ENCODE assay signal across 1 cellular context in the genomic region with DNA sequence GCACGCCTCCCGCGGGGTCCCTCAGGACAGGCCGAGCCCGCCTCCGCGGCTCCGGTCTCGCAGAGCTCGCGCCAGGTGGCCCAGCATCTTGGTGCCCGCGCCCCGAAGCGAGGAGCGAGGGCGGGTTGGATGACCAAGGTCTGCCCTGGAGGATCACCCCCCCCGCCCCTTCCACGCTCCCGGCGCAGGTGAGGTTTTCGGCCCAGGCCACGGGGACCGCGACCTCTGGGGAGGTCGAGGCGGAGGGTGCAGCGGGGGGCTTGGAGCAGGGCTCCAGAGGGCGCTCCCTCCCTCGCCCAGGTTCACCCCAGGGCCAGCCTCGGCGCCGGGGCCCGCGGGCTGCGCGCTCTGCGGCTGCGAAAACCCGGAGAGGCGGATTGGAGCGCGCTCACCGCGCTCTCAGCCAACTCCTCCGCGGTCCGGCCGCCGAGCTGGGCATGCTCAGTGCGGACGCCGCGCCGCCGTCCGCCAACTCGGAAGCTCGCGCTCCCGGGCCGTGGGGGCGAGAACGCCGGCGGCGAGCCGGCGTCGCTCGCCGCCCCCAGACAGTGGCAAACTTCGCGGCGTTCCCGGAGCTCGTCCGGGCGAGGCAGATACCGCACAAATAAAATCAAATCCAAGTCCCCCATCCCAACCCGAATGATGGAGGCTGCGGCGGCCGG.
TF ChIP-seq lines count a peak whose summit lies in the region.

Gene MED12L (plus strand): TSS at position 438 of the 662 bp plus-strand sequence. CDS start 1,263 bp downstream, outside the sequence.

TF ChIP-seq in HepG2, 621 proteins besides CTCF, POLR2A, EP300 and RAD21 (continued from another document and continues in another):
- TF ChIP-seq, protein P1, sequence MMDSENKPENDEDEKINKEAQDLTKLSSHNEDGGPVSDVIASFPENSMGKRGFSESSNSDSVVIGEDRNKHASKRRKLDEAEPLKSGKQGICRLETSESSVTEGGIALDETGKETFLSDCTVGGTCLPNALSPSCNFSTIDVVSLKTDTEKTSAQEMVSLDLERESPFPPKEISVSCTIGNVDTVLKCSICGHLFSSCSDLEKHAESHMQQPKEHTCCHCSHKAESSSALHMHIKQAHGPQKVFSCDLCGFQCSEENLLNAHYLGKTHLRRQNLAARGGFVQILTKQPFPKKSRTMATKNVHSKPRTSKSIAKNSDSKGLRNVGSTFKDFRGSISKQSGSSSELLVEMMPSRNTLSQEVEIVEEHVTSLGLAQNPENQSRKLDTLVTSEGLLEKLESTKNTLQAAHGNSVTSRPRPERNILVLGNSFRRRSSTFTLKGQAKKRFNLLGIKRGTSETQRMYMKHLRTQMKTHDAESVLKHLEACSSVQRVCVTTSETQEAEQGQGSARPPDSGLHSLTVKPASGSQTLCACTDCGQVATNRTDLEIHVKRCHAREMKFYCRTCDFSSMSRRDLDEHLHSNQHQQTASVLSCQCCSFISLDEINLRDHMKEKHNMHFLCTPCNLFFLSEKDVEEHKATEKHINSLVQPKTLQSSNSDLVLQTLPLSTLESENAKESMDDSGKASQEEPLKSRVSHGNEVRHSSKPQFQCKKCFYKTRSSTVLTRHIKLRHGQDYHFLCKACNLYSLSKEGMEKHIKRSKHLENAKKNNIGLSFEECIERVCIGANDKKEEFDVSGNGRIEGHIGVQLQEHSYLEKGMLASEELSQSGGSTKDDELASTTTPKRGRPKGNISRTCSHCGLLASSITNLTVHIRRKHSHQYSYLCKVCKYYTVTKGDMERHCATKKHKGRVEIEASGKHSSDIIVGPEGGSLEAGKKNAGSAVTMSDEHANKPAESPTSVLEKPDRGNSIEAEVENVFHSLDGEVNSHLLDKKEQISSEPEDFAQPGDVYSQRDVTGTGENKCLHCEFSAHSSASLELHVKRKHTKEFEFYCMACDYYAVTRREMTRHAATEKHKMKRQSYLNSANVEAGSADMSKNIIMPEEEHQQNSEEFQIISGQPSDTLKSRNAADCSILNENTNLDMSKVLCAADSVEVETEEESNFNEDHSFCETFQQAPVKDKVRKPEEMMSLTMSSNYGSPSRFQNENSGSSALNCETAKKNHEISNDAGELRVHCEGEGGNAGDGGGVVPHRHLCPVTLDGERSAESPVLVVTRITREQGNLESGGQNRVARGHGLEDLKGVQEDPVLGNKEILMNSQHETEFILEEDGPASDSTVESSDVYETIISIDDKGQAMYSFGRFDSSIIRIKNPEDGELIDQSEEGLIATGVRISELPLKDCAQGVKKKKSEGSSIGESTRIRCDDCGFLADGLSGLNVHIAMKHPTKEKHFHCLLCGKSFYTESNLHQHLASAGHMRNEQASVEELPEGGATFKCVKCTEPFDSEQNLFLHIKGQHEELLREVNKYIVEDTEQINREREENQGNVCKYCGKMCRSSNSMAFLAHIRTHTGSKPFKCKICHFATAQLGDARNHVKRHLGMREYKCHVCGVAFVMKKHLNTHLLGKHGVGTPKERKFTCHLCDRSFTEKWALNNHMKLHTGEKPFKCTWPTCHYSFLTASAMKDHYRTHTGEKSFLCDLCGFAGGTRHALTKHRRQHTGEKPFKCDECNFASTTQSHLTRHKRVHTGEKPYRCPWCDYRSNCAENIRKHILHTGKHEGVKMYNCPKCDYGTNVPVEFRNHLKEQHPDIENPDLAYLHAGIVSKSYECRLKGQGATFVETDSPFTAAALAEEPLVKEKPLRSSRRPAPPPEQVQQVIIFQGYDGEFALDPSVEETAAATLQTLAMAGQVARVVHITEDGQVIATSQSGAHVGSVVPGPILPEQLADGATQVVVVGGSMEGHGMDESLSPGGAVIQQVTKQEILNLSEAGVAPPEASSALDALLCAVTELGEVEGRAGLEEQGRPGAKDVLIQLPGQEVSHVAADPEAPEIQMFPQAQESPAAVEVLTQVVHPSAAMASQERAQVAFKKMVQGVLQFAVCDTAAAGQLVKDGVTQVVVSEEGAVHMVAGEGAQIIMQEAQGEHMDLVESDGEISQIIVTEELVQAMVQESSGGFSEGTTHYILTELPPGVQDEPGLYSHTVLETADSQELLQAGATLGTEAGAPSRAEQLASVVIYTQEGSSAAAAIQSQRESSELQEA (CRISPR knock-in tag; IDR thresholded peaks at IDR 0.05; ENCODE audit: not compliant biosample characterization), result no peak
- TF ChIP-seq ZNF333 (CRISPR knock-in tag; IDR thresholded peaks at IDR 0.05; ENCODE audit: borderline replicate concordance), result no peak
- TF ChIP-seq ZNF143 (CRISPR knock-in tag; IDR thresholded peaks at IDR 0.05), result no peak
- TF ChIP-seq ZNF790 (CRISPR knock-in tag; IDR thresholded peaks at IDR 0.05; ENCODE audit: borderline replicate concordance), result no peak
- TF ChIP-seq, protein P2, sequence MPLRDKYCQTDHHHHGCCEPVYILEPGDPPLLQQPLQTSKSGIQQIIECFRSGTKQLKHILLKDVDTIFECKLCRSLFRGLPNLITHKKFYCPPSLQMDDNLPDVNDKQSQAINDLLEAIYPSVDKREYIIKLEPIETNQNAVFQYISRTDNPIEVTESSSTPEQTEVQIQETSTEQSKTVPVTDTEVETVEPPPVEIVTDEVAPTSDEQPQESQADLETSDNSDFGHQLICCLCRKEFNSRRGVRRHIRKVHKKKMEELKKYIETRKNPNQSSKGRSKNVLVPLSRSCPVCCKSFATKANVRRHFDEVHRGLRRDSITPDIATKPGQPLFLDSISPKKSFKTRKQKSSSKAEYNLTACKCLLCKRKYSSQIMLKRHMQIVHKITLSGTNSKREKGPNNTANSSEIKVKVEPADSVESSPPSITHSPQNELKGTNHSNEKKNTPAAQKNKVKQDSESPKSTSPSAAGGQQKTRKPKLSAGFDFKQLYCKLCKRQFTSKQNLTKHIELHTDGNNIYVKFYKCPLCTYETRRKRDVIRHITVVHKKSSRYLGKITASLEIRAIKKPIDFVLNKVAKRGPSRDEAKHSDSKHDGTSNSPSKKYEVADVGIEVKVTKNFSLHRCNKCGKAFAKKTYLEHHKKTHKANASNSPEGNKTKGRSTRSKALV (CRISPR knock-in tag; IDR thresholded peaks at IDR 0.05), result peak; percentile 98
- TF ChIP-seq ZNF777 (CRISPR knock-in tag; IDR thresholded peaks at IDR 0.05), result peak; percentile 63; the same call in 1 of the 2 replicates
- no peak for TF ChIP-seq ZNF839 (CRISPR knock-in tag; IDR thresholded peaks at IDR 0.05; ENCODE audit: borderline replicate concordance)
- TF ChIP-seq HIVEP1 (CRISPR knock-in tag; IDR thresholded peaks at IDR 0.05), result peak; percentile 31; the same call in 1 of the 2 replicates
- TF ChIP-seq, protein P3, sequence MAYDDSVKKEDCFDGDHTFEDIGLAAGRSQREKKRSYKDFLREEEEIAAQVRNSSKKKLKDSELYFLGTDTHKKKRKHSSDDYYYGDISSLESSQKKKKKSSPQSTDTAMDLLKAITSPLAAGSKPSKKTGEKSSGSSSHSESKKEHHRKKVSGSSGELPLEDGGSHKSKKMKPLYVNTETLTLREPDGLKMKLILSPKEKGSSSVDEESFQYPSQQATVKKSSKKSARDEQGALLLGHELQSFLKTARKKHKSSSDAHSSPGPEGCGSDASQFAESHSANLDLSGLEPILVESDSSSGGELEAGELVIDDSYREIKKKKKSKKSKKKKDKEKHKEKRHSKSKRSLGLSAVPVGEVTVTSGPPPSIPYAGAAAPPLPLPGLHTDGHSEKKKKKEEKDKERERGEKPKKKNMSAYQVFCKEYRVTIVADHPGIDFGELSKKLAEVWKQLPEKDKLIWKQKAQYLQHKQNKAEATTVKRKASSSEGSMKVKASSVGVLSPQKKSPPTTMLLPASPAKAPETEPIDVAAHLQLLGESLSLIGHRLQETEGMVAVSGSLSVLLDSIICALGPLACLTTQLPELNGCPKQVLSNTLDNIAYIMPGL (CRISPR knock-in tag; IDR thresholded peaks at IDR 0.05; ENCODE audit: borderline replicate concordance in 1 of 2, low read depth in 1 of 2), result peak; percentile 48 to 64; a peak in 3 of 4 replicates
- no peak for TF ChIP-seq HOXA7 (CRISPR knock-in tag; IDR thresholded peaks at IDR 0.05)
- TF ChIP-seq ETV5 (CRISPR knock-in tag; IDR thresholded peaks at IDR 0.05; ENCODE audit: borderline replicate concordance), result no peak
- TF ChIP-seq TIGD3 (CRISPR knock-in tag; IDR thresholded peaks at IDR 0.05; ENCODE audit: borderline replicate concordance), result no peak
- no peak for TF ChIP-seq ZNF292 (CRISPR knock-in tag; IDR thresholded peaks at IDR 0.05; ENCODE audit: borderline replicate concordance, low read depth)
- no peak for TF ChIP-seq BRCA1 (CRISPR knock-in tag; IDR thresholded peaks at IDR 0.05)
- TF ChIP-seq ZNF850 (CRISPR knock-in tag; conservative IDR thresholded peaks at IDR 0.05), result no peak
- no peak for TF ChIP-seq RCOR2 (CRISPR knock-in tag; IDR thresholded peaks at IDR 0.05)
- TF ChIP-seq ZNF761 (CRISPR knock-in tag; conservative IDR thresholded peaks at IDR 0.05), result 0 out of 2 replicates have a peak, but pooled peaks have one; percentile 50
- 0 out of 2 replicates have a peak, but pooled peaks have one; percentile 41 for TF ChIP-seq HOXA5 (CRISPR knock-in tag; IDR thresholded peaks at IDR 0.05)
- TF ChIP-seq ZNF598 (CRISPR knock-in tag; IDR thresholded peaks at IDR 0.05; ENCODE audit: borderline replicate concordance), result no peak
- TF ChIP-seq, protein P4, sequence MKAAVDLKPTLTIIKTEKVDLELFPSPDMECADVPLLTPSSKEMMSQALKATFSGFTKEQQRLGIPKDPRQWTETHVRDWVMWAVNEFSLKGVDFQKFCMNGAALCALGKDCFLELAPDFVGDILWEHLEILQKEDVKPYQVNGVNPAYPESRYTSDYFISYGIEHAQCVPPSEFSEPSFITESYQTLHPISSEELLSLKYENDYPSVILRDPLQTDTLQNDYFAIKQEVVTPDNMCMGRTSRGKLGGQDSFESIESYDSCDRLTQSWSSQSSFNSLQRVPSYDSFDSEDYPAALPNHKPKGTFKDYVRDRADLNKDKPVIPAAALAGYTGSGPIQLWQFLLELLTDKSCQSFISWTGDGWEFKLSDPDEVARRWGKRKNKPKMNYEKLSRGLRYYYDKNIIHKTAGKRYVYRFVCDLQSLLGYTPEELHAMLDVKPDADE (CRISPR knock-in tag; IDR thresholded peaks at IDR 0.05), result no peak
- TF ChIP-seq, protein P5, sequence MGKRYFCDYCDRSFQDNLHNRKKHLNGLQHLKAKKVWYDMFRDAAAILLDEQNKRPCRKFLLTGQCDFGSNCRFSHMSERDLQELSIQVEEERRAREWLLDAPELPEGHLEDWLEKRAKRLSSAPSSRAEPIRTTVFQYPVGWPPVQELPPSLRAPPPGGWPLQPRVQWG (CRISPR knock-in tag; IDR thresholded peaks at IDR 0.05; ENCODE audit: borderline replicate concordance, low read depth), result no peak
- TF ChIP-seq BRD4 (CRISPR knock-in tag; IDR thresholded peaks at IDR 0.05), result no peak
- no peak for TF ChIP-seq ZNF614 (CRISPR knock-in tag; IDR thresholded peaks at IDR 0.05; ENCODE audit: borderline replicate concordance)
- TF ChIP-seq HOXA3 (CRISPR knock-in tag; IDR thresholded peaks at IDR 0.05), result peak; percentile 70
- no peak for TF ChIP-seq YEATS4 (CRISPR knock-in tag; IDR thresholded peaks at IDR 0.05; ENCODE audit: borderline replicate concordance)
- no peak for TF ChIP-seq ZNF792 (CRISPR knock-in tag; IDR thresholded peaks at IDR 0.05)
- no peak for TF ChIP-seq POLR2AphosphoS2 (IDR thresholded peaks at IDR 0.05; ENCODE audit: low read depth, low read length)
- no peak for TF ChIP-seq KDM5A (IDR thresholded peaks at IDR 0.05; ENCODE audit: borderline replicate concordance, low read length)
- TF ChIP-seq, protein P6, sequence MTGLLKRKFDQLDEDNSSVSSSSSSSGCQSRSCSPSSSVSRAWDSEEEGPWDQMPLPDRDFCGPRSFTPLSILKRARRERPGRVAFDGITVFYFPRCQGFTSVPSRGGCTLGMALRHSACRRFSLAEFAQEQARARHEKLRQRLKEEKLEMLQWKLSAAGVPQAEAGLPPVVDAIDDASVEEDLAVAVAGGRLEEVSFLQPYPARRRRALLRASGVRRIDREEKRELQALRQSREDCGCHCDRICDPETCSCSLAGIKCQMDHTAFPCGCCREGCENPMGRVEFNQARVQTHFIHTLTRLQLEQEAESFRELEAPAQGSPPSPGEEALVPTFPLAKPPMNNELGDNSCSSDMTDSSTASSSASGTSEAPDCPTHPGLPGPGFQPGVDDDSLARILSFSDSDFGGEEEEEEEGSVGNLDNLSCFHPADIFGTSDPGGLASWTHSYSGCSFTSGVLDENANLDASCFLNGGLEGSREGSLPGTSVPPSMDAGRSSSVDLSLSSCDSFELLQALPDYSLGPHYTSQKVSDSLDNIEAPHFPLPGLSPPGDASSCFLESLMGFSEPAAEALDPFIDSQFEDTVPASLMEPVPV (CRISPR knock-in tag; IDR thresholded peaks at IDR 0.05), result peak; percentile 75; the same call in 1 of the 2 replicates
- no peak for TF ChIP-seq TGIF2 (CRISPR knock-in tag; IDR thresholded peaks at IDR 0.05)
- no peak for TF ChIP-seq CENPT (CRISPR knock-in tag; IDR thresholded peaks at IDR 0.05; ENCODE audit: low read depth)
- TF ChIP-seq AHR (CRISPR knock-in tag; IDR thresholded peaks at IDR 0.05), result no peak
- 0 out of 2 replicates have a peak, but pooled peaks have one; percentile 67 for TF ChIP-seq THAP7 (CRISPR knock-in tag; IDR thresholded peaks at IDR 0.05)
- no peak for TF ChIP-seq ZNF660 (CRISPR knock-in tag; IDR thresholded peaks at IDR 0.05; ENCODE audit: borderline replicate concordance, low read depth)
- no peak for TF ChIP-seq CHD4 (IDR thresholded peaks at IDR 0.05; ENCODE audit: borderline replicate concordance, low read length)
- no peak for TF ChIP-seq ZBTB2 (CRISPR knock-in tag; IDR thresholded peaks at IDR 0.05; ENCODE audit: low read depth)
